Comparison of ENCODE assay signal across 8 cellular contexts in the genomic region with DNA sequence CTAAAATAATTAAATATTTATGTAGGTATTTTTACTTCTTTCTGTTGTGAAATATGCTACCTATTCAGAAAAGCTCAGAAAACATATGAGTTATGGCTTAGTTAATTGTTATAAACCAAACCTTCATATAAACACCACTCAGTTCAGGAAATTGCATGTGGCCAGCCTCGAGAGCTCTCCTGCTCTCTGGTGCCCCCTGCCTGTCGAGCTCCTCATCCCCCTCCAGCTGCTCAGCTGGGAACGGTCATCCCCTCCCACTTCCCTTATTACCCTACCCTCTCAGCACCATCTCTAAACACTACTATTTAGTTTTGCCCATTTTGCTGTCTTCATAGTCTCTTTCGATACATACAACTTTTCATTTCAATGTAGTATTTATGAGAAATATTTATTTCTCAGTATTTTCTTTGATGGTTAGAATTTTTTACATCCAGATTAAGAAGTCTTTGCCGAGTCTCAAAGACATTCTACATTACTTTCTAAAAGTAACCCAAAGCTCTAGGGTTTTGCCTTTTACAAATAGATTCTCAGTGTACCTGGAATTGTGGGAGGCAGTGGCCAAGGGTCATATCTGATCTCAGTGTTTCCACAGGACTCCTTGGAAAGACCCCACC. TPM values are rescaled to one million over a fixed set of nuclear protein-coding genes. Genes with fewer than 3 reads are reported as not detected.
A peak's percentile ranks its signal among the peaks of the same experiment; 100 is the strongest.
DNase-seq lines count a peak whose midpoint lies in the region; ATAC-seq and TF ChIP-seq lines count a peak whose summit lies in the region.

No MANE protein-coding gene starts in this region.

- no peak overlapping the region for H3K4me3 Mint-ChIP-seq in activated T-helper 1 cell treated with anti-CD3 and anti-CD28 coated beads, Interleukin-12 subunit alpha, Interleukin-12 subunit beta, Interleukin-2, Interleukin-4 antibody, amounts not matched to agents 30 ng/mL and 10 ng/mL and 1 ng/mL, durations not matched to agents 14 hours and 24 hours and 36 hours

- no peak for TF ChIP-seq POLR2A in thyroid gland (IDR thresholded peaks at IDR 0.05)

- H3K9me3 ChIP-seq in thyroid gland = no peaks in the 10 kb centered on the region

- peaks cover 17% of the 10 kb centered on the region for H3K9me3 Mint-ChIP-seq in activated T-helper 1 cell treated with anti-CD3 and anti-CD28 coated beads, Interleukin-12 subunit alpha, Interleukin-12 subunit beta, Interleukin-2, Interleukin-4 antibody, amounts not matched to agents 30 ng/mL and 10 ng/mL and 1 ng/mL, durations not matched to agents 14 hours and 24 hours and 36 hours

- DNase-seq in DMS114 treated with DMSO at 0.1 percent for 48 hours (lab: John Stamatoyannopoulos, UW; ENCODE audit: unreplicated experiment) (peak; percentile 28), RKO (ENCODE audit: low spot score) (peak; percentile 75), fibroblast of the aortic adventitia (ENCODE audit: low read depth) (peak; percentile 49), occipital lobe (lab: John Stamatoyannopoulos, UW) (peak; percentile 15), thyroid gland (peak; percentile 75 to 78)
- DNase-seq in Jurkat, Clone E6-1 (ENCODE audit: low read depth, low spot score) = peak; percentile 83
- DNase-seq in activated T-helper 1 cell treated with anti-CD3 and anti-CD28 coated beads, Interleukin-12 subunit alpha, Interleukin-12 subunit beta, Interleukin-2, Interleukin-4 antibody, amounts not matched to agents 30 ng/mL and 10 ng/mL and 1 ng/mL, durations not matched to agents 14 hours and 24 hours and 36 hours (ENCODE audit: low spot score) = peak; percentile 73

- peak; percentile 84 for ATAC-seq in GM21515 (IDR thresholded peaks at IDR 0.05; ENCODE audit: unreplicated experiment)

- peaks cover 15% of the 10 kb centered on the region for H3K27me3 Mint-ChIP-seq in activated T-helper 1 cell treated with anti-CD3 and anti-CD28 coated beads, Interleukin-12 subunit alpha, Interleukin-12 subunit beta, Interleukin-2, Interleukin-4 antibody, amounts not matched to agents 30 ng/mL and 10 ng/mL and 1 ng/mL, durations not matched to agents 14 hours and 24 hours and 36 hours (ENCODE audit: insufficient read depth)

- no peaks in the 10 kb centered on the region for H3K27me3 ChIP-seq in thyroid gland

- H3K36me3 ChIP-seq in thyroid gland = no peaks in the 10 kb centered on the region

- intact Hi-C loops in activated T-helper 1 cell treated with anti-CD3 and anti-CD28 coated beads, Interleukin-12 subunit alpha, Interleukin-12 subunit beta, Interleukin-2, Interleukin-4 antibody, amounts not matched to agents 30 ng/mL and 10 ng/mL and 1 ng/mL, durations not matched to agents 14 hours and 24 hours and 36 hours (cut with micrococcal nuclease) = loop anchor here (1.0 kb wide), 7 partner anchors 13 to 230 kb away; a partner anchor contains a TSS
- intact Hi-C loops in thyroid gland (cut with DNase I) = loop anchor here (10.0 kb wide), 1 partner anchor 174 kb away; no protein-coding TSS in a partner anchor

- TF ChIP-seq CTCF in fibroblast of the aortic adventitia (IDR thresholded peaks at IDR 0.05; ENCODE audit: insufficient read depth, low read length) (peak; percentile 87), thyroid gland (IDR thresholded peaks at IDR 0.05) (peak; percentile 56 to 95 (median 88))

- H3K4me1 ChIP-seq in thyroid gland = peaks cover 0 to under 1% of the 10 kb centered on the region in 2 donors

- 29 to 32% methylated on average over 5 of the region's 5 CpGs for WGBS in thyroid gland, 2 donors

- H3K4me1 Mint-ChIP-seq in activated T-helper 1 cell treated with anti-CD3 and anti-CD28 coated beads, Interleukin-12 subunit alpha, Interleukin-12 subunit beta, Interleukin-2, Interleukin-4 antibody, amounts not matched to agents 30 ng/mL and 10 ng/mL and 1 ng/mL, durations not matched to agents 14 hours and 24 hours and 36 hours (ENCODE audit: low read depth) = peaks cover 30% of the 10 kb centered on the region

- no peak overlapping the region for H3K27ac ChIP-seq in thyroid gland

- no peak overlapping the region for H3K4me3 ChIP-seq in Jurkat, Clone E6-1 (ENCODE audit: low read length)
- H3K4me3 ChIP-seq in fibroblast of the aortic adventitia (ENCODE audit: low read depth, low read length) = no peak overlapping the region
- H3K4me3 ChIP-seq in thyroid gland (replicated peaks in 1 of 3) = no peak overlapping the region

- peak overlapping the region; percentile 29 for H3K27ac Mint-ChIP-seq in activated T-helper 1 cell treated with anti-CD3 and anti-CD28 coated beads, Interleukin-12 subunit alpha, Interleukin-12 subunit beta, Interleukin-2, Interleukin-4 antibody, amounts not matched to agents 30 ng/mL and 10 ng/mL and 1 ng/mL, durations not matched to agents 14 hours and 24 hours and 36 hours

- peaks cover 14% of the 10 kb centered on the region for H3K36me3 Mint-ChIP-seq in activated T-helper 1 cell treated with anti-CD3 and anti-CD28 coated beads, Interleukin-12 subunit alpha, Interleukin-12 subunit beta, Interleukin-2, Interleukin-4 antibody, amounts not matched to agents 30 ng/mL and 10 ng/mL and 1 ng/mL, durations not matched to agents 14 hours and 24 hours and 36 hours (ENCODE audit: low read depth)

RNA-seq across cellular contexts. Expression of a gene that starts 51.2 kb away (rescaled TPM):
- 50.1 TPM for polyA plus RNA-seq in Jurkat, Clone E6-1 (2012; ENCODE audit: insufficient read depth, insufficient read length)
- 388 and 411 TPM in 2 replicates for total RNA-seq in activated T-helper 1 cell treated with anti-CD3 and anti-CD28 coated beads, Interleukin-12 subunit alpha, Interleukin-12 subunit beta, Interleukin-2, Interleukin-4 antibody, amounts not matched to agents 30 ng/mL and 10 ng/mL and 1 ng/mL, durations not matched to agents 14 hours and 24 hours and 36 hours
- total RNA-seq in fibroblast of the aortic adventitia (ENCODE audit: low replicate concordance) (0.36 TPM in 1 of 2 replicates, not detected in the other), occipital lobe (12.0 TPM), thyroid gland (10 to 100 TPM; 19.9 to 29.6 (median 28.9) TPM)

RNA-seq across cellular contexts. Expression of a gene that starts 55.7 kb away (rescaled TPM):
- polyA plus RNA-seq in Jurkat, Clone E6-1 (2012; ENCODE audit: insufficient read depth, insufficient read length) = not detected
- 36.6 and 37.2 TPM in 2 replicates for total RNA-seq in activated T-helper 1 cell treated with anti-CD3 and anti-CD28 coated beads, Interleukin-12 subunit alpha, Interleukin-12 subunit beta, Interleukin-2, Interleukin-4 antibody, amounts not matched to agents 30 ng/mL and 10 ng/mL and 1 ng/mL, durations not matched to agents 14 hours and 24 hours and 36 hours
- total RNA-seq in fibroblast of the aortic adventitia (ENCODE audit: low replicate concordance) (0.36 and 6.1 TPM in 2 replicates), occipital lobe (5.6 TPM), thyroid gland (10 to 100 TPM in 3 of 4 donors, 1 to 10 TPM in 1; 8.3 to 27.2 (median 14.4) TPM)

Comparison
In these comparisons a context has a peak if more than half of its experiments do, and no peak if none do; other contexts are left out.
1. DNase-seq: peak in every context shown above with its lines; median percentile 83 in Jurkat, Clone E6-1; 76 in thyroid gland; 75 in RKO; 73 in activated T-helper 1 cell treated with anti-CD3 and anti-CD28 coated beads, Interleukin-12 subunit alpha, Interleukin-12 subunit beta, Interleukin-2, Interleukin-4 antibody, amounts not matched to agents 30 ng/mL and 10 ng/mL and 1 ng/mL, durations not matched to agents 14 hours and 24 hours and 36 hours; 49 in fibroblast of the aortic adventitia; 28 in DMS114 treated with DMSO at 0.1 percent for 48 hours; 15 in occipital lobe.
2. RNA of a gene that starts 51.2 kb away (total RNA-seq): 388 to 411 TPM in activated T-helper 1 cell treated with anti-CD3 and anti-CD28 coated beads, Interleukin-12 subunit alpha, Interleukin-12 subunit beta, Interleukin-2, Interleukin-4 antibody, amounts not matched to agents 30 ng/mL and 10 ng/mL and 1 ng/mL, durations not matched to agents 14 hours and 24 hours and 36 hours; 19.9 to 29.6 TPM in thyroid gland, 12.0 TPM in occipital lobe (single experiment) and 0.36 TPM in fibroblast of the aortic adventitia; every median in the first group is over 10 times any median in the second.